Comparison of ENCODE assay signal across 21 cellular contexts in the genomic region with DNA sequence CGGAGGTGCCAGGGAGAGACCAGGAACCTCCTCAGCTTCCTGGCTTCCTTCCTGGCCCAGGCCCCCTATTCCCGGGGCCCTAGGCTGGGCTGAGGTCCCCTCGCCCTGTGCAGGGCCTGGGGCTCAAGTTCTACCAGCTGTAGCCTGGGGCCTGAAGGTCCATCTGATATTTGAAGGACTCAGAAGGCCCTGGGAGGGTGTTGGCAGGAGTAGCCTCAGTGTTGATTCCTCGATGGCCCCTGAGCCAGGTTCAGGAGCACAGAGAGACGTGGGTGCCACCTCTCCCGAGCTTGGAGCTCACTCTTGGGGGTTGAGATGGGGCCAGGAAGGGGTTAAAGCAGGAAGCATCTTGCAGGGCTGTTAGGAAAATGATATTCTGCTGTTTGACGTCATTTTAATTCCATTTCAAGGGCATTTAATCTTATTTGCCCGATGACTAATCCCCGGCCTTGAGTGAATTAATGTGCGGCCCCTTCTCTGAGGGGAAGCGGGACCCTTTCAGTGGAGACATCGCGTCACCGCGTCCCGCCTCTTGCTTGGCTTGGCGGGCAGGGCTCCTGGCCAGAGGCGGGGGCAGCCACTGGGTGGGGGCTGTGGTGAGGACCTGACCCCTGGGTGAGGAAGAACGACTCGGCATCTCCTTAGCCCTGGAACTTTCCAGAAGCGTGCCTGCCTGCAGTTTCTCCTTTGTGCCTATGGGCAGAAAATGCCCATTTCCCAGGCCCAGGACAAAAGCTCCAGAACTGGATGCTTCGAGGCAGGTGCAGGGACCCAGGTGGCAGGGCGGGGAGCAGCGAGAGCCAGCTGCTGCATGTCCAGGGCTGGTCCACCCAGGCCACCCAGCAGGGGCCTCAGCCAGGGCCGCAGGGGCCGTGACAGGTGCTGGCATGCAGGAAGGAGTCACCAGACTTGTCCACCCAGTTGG.
DNase-seq lines count a peak whose midpoint lies in the region; ATAC-seq and TF ChIP-seq lines count a peak whose summit lies in the region.
"Had no signal": no experiment of that assay in that cellular context is flagged by ENCODE, and none has a peak within 500 bp of the region (broad histone marks: within the 10 kb centered on the region; RNA-seq: fewer than 3 reads in every experiment).

No MANE protein-coding gene starts in this region.

- TF ChIP-seq POLR2A in sigmoid colon (IDR thresholded peaks at IDR 0.05): no peak

- H3K36me3 ChIP-seq in HEK293 (ENCODE audit: control insufficient read depth in 2 of 2, insufficient read depth in 1 of 2, low read length in 2 of 2) (no peaks in the 10 kb centered on the region), WERI-Rb-1 (no peaks in the 10 kb centered on the region), sigmoid colon (no peaks in the 10 kb centered on the region)
- H3K36me3 ChIP-seq: cardiac muscle cell, Peyer's patch had no signal

- 49% methylated on average over 26 of the region's 26 CpGs for WGBS in right cardiac atrium
- WGBS in sigmoid colon, 2 donors: 70 to 76% methylated on average over 26 of the region's 26 CpGs

- ATAC-seq in right cardiac atrium (peak; percentile 22 to 77), HG03159 (IDR thresholded peaks at IDR 0.05; ENCODE audit: unreplicated experiment) (no peak), HG03135 (IDR thresholded peaks at IDR 0.05; ENCODE audit: unreplicated experiment) (no peak)
- no peak for ATAC-seq in CD4-positive, alpha-beta T cell (ENCODE audit: poor library complexity)
- ATAC-seq: activated CD4-positive, alpha-beta T cell treated with anti-CD3 and anti-CD28 coated beads for 36 hours; T-helper 17 cell had no signal

- no peaks in the 10 kb centered on the region for H3K9me3 Mint-ChIP-seq in CD4-positive, alpha-beta T cell
- H3K9me3 Mint-ChIP-seq: activated naive CD4-positive, alpha-beta T cell treated with anti-CD3 and anti-CD28 coated beads, Interleukin-2, amount 50 U/mL, for 24 hours had no signal

- H3K36me3 Mint-ChIP-seq in CD4-positive, alpha-beta T cell (ENCODE audit: low read depth): no peaks in the 10 kb centered on the region
- H3K36me3 Mint-ChIP-seq: activated naive CD4-positive, alpha-beta T cell treated with anti-CD3 and anti-CD28 coated beads, Interleukin-2, amount 50 U/mL, for 24 hours; memory B cell had no signal

- no peaks in the 10 kb centered on the region for H3K9me3 ChIP-seq in HEK293 (ENCODE audit: control insufficient read depth, insufficient read depth, low read depth, low read length)
- no peaks in the 10 kb centered on the region for H3K9me3 ChIP-seq in WERI-Rb-1 (ENCODE audit: severe bottlenecking)
- no peaks in the 10 kb centered on the region for H3K9me3 ChIP-seq in right cardiac atrium (ENCODE audit: control insufficient read depth, low read length)
- H3K9me3 ChIP-seq in sigmoid colon: no peaks in the 10 kb centered on the region
- H3K9me3 ChIP-seq in CD4-positive, alpha-beta T cell (ENCODE audit: control insufficient read depth, low read length): no peaks in the 10 kb centered on the region
- H3K9me3 ChIP-seq: Peyer's patch, testis had no signal

- POLR2A ChIA-PET in HEK293 (lab: Yijun Ruan, JAX): no interaction called here
- POLR2A ChIA-PET in CD4-positive, alpha-beta T cell (lab: Charles Lee): no interaction called here

- peaks cover 5% of the 10 kb centered on the region for H3K27me3 Mint-ChIP-seq in CD4-positive, alpha-beta T cell
- H3K27me3 Mint-ChIP-seq: activated CD4-positive, alpha-beta T cell treated with anti-CD3 and anti-CD28 coated beads for 36 hours; activated naive CD4-positive, alpha-beta T cell treated with anti-CD3 and anti-CD28 coated beads, Interleukin-2, amount 50 U/mL, for 24 hours had no signal

- peak; percentile 69 for DNase-seq in WERI-Rb-1
- DNase-seq in right cardiac atrium: peak; percentile 57 to 76 (median 76)
- DNase-seq in sigmoid colon: peak; percentile 47
- no peak for DNase-seq in CD4-positive, alpha-beta T cell
- DNase-seq: activated CD4-positive, alpha-beta T cell treated with anti-CD3 and anti-CD28 coated beads for 36 hours; activated CD8-positive, alpha-beta memory T cell treated with anti-CD3 and anti-CD28 coated beads, Interleukin-2, amount 50 U/mL, for 48 hours; effector memory CD4-positive, alpha-beta T cell; NCI-H146; NCI-H526; stimulated activated CD4-positive, alpha-beta T cell treated with anti-CD3 and anti-CD28 coated beads, Interleukin-2, amount 100 ng/mL, for 48 hours; stimulated activated CD8-positive, alpha-beta memory T cell treated with anti-CD3 and anti-CD28 coated beads, Interleukin-4, amount 100 ng/mL, for 48 hours; testis had no signal

- intact Hi-C loops in right cardiac atrium (cut with DNase I): no loop called here
- intact Hi-C loops in sigmoid colon (cut with DNase I): no loop called here
- intact Hi-C loops in CD4-positive, alpha-beta T cell (cut with DNase I, micrococcal nuclease): no loop called here

- TF ChIP-seq CTCF in HEK293 (tag by site-specific recombination; IDR thresholded peaks at IDR 0.05): no peak
- no peak for TF ChIP-seq CTCF in WERI-Rb-1 (IDR thresholded peaks at IDR 0.05; ENCODE audit: low read depth, low read length)
- TF ChIP-seq CTCF in sigmoid colon (IDR thresholded peaks at IDR 0.05): no peak
- TF ChIP-seq CTCF in CD4-positive, alpha-beta T cell (IDR thresholded peaks at IDR 0.05): no peak

- CTCF ChIA-PET in HEK293 (lab: Yijun Ruan, JAX): interaction anchor here (0.6 kb wide), 1 partner anchor 287 kb away, joined by 4 read pairs; no protein-coding TSS in a partner anchor
- CTCF ChIA-PET in CD4-positive, alpha-beta T cell (lab: Charles Lee): no interaction called here

- H3K4me1 ChIP-seq in HEK293 (ENCODE audit: control insufficient read depth, insufficient read depth, low read length): no peaks in the 10 kb centered on the region
- no peaks in the 10 kb centered on the region for H3K4me1 ChIP-seq in right cardiac atrium (ENCODE audit: control insufficient read depth, insufficient read depth, low read length)
- no peaks in the 10 kb centered on the region for H3K4me1 ChIP-seq in sigmoid colon

- H3K27ac Mint-ChIP-seq in CD4-positive, alpha-beta T cell: no peak overlapping the region
- H3K27ac Mint-ChIP-seq: activated CD4-positive, alpha-beta T cell treated with anti-CD3 and anti-CD28 coated beads for 36 hours; activated naive CD4-positive, alpha-beta T cell treated with anti-CD3 and anti-CD28 coated beads, Interleukin-2, amount 50 U/mL, for 24 hours; memory B cell; T-helper 17 cell had no signal

- H3K4me3 Mint-ChIP-seq in CD4-positive, alpha-beta T cell: no peak overlapping the region
- H3K4me3 Mint-ChIP-seq: activated CD4-positive, alpha-beta T cell treated with anti-CD3 and anti-CD28 coated beads for 36 hours; activated naive CD4-positive, alpha-beta T cell treated with anti-CD3 and anti-CD28 coated beads, Interleukin-2, amount 50 U/mL, for 24 hours; memory B cell; T-helper 17 cell had no signal

- H3K27ac ChIP-seq in HEK293 (ENCODE audit: extremely low read depth, low read depth, low read length) (no peak overlapping the region), WERI-Rb-1 (peak overlapping the region; percentile 69), right cardiac atrium (ENCODE audit: low read length) (no peak overlapping the region), sigmoid colon (no peak overlapping the region)
- no peak overlapping the region for H3K27ac ChIP-seq in CD4-positive, alpha-beta T cell (ENCODE audit: low read depth, low read length)
- H3K27ac ChIP-seq: C4-2B, cardiac muscle cell, Peyer's patch, testis had no signal

- H3K4me3 ChIP-seq in HEK293 (ENCODE audit: low read depth, low read length) (no peak overlapping the region), WERI-Rb-1 (ENCODE audit: low read depth, low read length) (no peak overlapping the region), right cardiac atrium (ENCODE audit: low read length) (no peak overlapping the region), sigmoid colon (no peak overlapping the region)
- H3K4me3 ChIP-seq: cardiac muscle cell, Peyer's patch, testis had no signal

- TF ChIP-seq EP300 in sigmoid colon (IDR thresholded peaks at IDR 0.05): no peak

- H3K27me3 ChIP-seq in WERI-Rb-1 (ENCODE audit: insufficient read depth, low read depth, severe bottlenecking) (no peaks in the 10 kb centered on the region), right cardiac atrium (ENCODE audit: control insufficient read depth, insufficient read depth) (no peaks in the 10 kb centered on the region), sigmoid colon (peaks cover 0 to 14% (median 0%) of the 10 kb centered on the region in 3 donors)
- H3K27me3 ChIP-seq in CD4-positive, alpha-beta T cell (ENCODE audit: control insufficient read depth, insufficient read depth, low read length): no peaks in the 10 kb centered on the region
- H3K27me3 ChIP-seq: cardiac muscle cell, Peyer's patch, testis had no signal

- H3K4me1 Mint-ChIP-seq in CD4-positive, alpha-beta T cell (ENCODE audit: low read depth): no peaks in the 10 kb centered on the region
- H3K4me1 Mint-ChIP-seq: activated CD4-positive, alpha-beta T cell treated with anti-CD3 and anti-CD28 coated beads for 36 hours; activated naive CD4-positive, alpha-beta T cell treated with anti-CD3 and anti-CD28 coated beads, Interleukin-2, amount 50 U/mL, for 24 hours; T-helper 17 cell had no signal

TF ChIP-seq in HEK293, 187 proteins besides CTCF, POLR2A, EP300 and RAD21 (continues in another document):
- TF ChIP-seq, protein P1, sequence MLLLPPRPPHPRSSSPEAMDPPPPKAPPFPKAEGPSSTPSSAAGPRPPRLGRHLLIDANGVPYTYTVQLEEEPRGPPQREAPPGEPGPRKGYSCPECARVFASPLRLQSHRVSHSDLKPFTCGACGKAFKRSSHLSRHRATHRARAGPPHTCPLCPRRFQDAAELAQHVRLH (tag by site-specific recombination; IDR thresholded peaks at IDR 0.05): no peak
- no peak for TF ChIP-seq ZNF24 (tag by site-specific recombination; IDR thresholded peaks at IDR 0.05)
- no peak for TF ChIP-seq GLI2 (tag by site-specific recombination; IDR thresholded peaks at IDR 0.05; ENCODE audit: borderline replicate concordance, low read depth)
- TF ChIP-seq ZFP37 (tag by site-specific recombination; IDR thresholded peaks at IDR 0.05): no peak
- TF ChIP-seq ZBTB7A (tag by site-specific recombination; IDR thresholded peaks at IDR 0.05; ENCODE audit: low read depth): no peak
- peak; percentile 89 for TF ChIP-seq ZNF629 (tag by site-specific recombination; IDR thresholded peaks at IDR 0.05)
- no peak for TF ChIP-seq ZNF146 (tag by site-specific recombination; IDR thresholded peaks at IDR 0.05)
- TF ChIP-seq ZBTB17 (tag by site-specific recombination; IDR thresholded peaks at IDR 0.05): peak; percentile 35; the same call in 1 of the 2 replicates
- TF ChIP-seq ZNF223 (tag by site-specific recombination; IDR thresholded peaks at IDR 0.05): no peak
- no peak for TF ChIP-seq ZNF391 (tag by site-specific recombination; IDR thresholded peaks at IDR 0.05; ENCODE audit: borderline replicate concordance, low read depth)

Comparison
In these comparisons a context has a peak if more than half of its experiments do, and no peak if none do; other contexts are left out.
1. DNase-seq: peak in WERI-Rb-1 (single experiment), right cardiac atrium (3 of 3) and sigmoid colon (single experiment); none in CD4-positive, alpha-beta T cell (0 of 10).
2. ATAC-seq: peak in right cardiac atrium (2 of 2); none in HG03159 (single experiment), HG03135 (single experiment) and CD4-positive, alpha-beta T cell (single experiment).